In the genomic region with DNA sequence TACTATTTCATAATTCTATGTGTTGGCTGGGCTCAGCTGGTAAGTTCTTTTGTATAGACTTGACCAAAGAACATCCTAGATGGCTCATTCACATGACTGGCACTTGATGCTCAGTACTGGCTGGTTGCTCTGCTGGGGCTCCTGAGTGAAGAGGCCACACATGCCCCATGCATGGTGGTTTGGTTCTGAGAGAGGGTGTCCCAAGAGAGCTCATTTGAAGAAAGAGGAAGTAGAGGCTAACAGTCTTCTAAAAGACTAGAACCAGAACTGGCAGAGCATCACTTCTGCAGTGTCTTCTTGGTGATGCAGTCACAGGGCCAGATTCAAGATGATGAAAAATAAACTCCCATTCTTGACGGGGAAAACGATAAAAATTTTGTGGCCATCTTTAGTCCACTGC, we compare ENCODE assay signal across 11 cellular contexts. TPM values are rescaled to one million over a fixed set of nuclear protein-coding genes. Genes with fewer than 3 reads are reported as not detected.
DNase-seq lines count a peak whose midpoint lies in the region; ATAC-seq lines count a peak whose summit lies in the region.
"Had no signal": no experiment of that assay in that cellular context is flagged by ENCODE, and none has a peak within 500 bp of the region (broad histone marks: within the 10 kb centered on the region; RNA-seq: fewer than 3 reads in every experiment).

No MANE protein-coding gene starts in this region.

- no peak overlapping the region for H3K4me3 Mint-ChIP-seq in activated CD4-positive, alpha-beta memory T cell treated with anti-CD3 and anti-CD28 coated beads for 36 hours
- H3K4me3 Mint-ChIP-seq: nephron had no signal

- H3K4me1 Mint-ChIP-seq in activated CD4-positive, alpha-beta memory T cell treated with anti-CD3 and anti-CD28 coated beads for 36 hours (ENCODE audit: low read depth), result peaks cover 26% of the 10 kb centered on the region
- H3K4me1 Mint-ChIP-seq: nephron had no signal

- H3K36me3 Mint-ChIP-seq in activated CD4-positive, alpha-beta memory T cell treated with anti-CD3 and anti-CD28 coated beads for 36 hours, result peaks cover 3% of the 10 kb centered on the region

- CTCF ChIA-PET in activated CD4-positive, alpha-beta memory T cell treated with anti-CD3 and anti-CD28 coated beads for 36 hours (lab: Charles Lee), result no interaction called here

- H3K27ac Mint-ChIP-seq in activated CD4-positive, alpha-beta memory T cell treated with anti-CD3 and anti-CD28 coated beads for 36 hours, result no peak overlapping the region
- H3K27ac Mint-ChIP-seq: nephron had no signal

- ATAC-seq in GM18868 (IDR thresholded peaks at IDR 0.05; ENCODE audit: unreplicated experiment) (peak; percentile 95), GM21825 (IDR thresholded peaks at IDR 0.05; ENCODE audit: unreplicated experiment) (peak; percentile 75), HG03521 (IDR thresholded peaks at IDR 0.05; ENCODE audit: unreplicated experiment) (peak; percentile 87)

- DNase-seq in germinal center (ENCODE audit: low spot score) (peak; percentile 85), islet precursor cell (no peak), epidermal melanocyte (ENCODE audit: insufficient read length, low spot score) (no peak), SHP77 treated with DMSO at 0.1 percent for 48 hours (lab: John Stamatoyannopoulos, UW) (no peak)
- DNase-seq in activated CD4-positive, alpha-beta memory T cell treated with anti-CD3 and anti-CD28 coated beads for 36 hours, result no peak
- DNase-seq: NCI-H1105, T1000 had no signal

- POLR2A ChIA-PET in activated CD4-positive, alpha-beta memory T cell treated with anti-CD3 and anti-CD28 coated beads for 36 hours (lab: Charles Lee), result no interaction called here

- intact Hi-C loops in activated CD4-positive, alpha-beta memory T cell treated with anti-CD3 and anti-CD28 coated beads for 36 hours (cut with micrococcal nuclease), result loop anchor here (10.0 kb wide), 1 partner anchor 129 kb away; no protein-coding TSS in a partner anchor

- no peaks in the 10 kb centered on the region for H3K9me3 Mint-ChIP-seq in activated CD4-positive, alpha-beta memory T cell treated with anti-CD3 and anti-CD28 coated beads for 36 hours

- no peaks in the 10 kb centered on the region for H3K27me3 Mint-ChIP-seq in activated CD4-positive, alpha-beta memory T cell treated with anti-CD3 and anti-CD28 coated beads for 36 hours

RNA-seq across cellular contexts. Expression of a gene that starts 5.2 kb away (rescaled TPM):
- total RNA-seq in activated CD4-positive, alpha-beta memory T cell treated with anti-CD3 and anti-CD28 coated beads for 36 hours, result 10 to 100 TPM; 22.9 to 23.0 TPM
